13 cellular contexts compared by ENCODE assay signal in genomic region chr18:50195689-50196088, GRCh38. TPM values are rescaled to one million over a fixed set of nuclear protein-coding genes. Genes with fewer than 3 reads are reported as not detected.
A peak's percentile ranks its signal among the peaks of the same experiment; 100 is the strongest.
DNase-seq lines count a peak whose midpoint lies in the region; ATAC-seq, FAIRE-seq and TF ChIP-seq lines count a peak whose summit lies in the region.
"Had no signal": no experiment of that assay in that cellular context is flagged by ENCODE, and none has a peak within 500 bp of the region (broad histone marks: within the 10 kb centered on the region; RNA-seq: fewer than 3 reads in every experiment).

No MANE protein-coding gene starts in this region.

- no peak overlapping the region for H3K27ac Mint-ChIP-seq in activated T-helper 1 cell treated with anti-CD3 and anti-CD28 coated beads, Interleukin-12 subunit alpha, Interleukin-12 subunit beta, Interleukin-2, Interleukin-4 antibody, amounts not matched to agents 30 ng/mL and 10 ng/mL and 1 ng/mL, durations not matched to agents 14 hours and 24 hours and 36 hours
- peak overlapping the region; percentile 17 for H3K27ac Mint-ChIP-seq in memory B cell
- H3K27ac Mint-ChIP-seq: activated CD4-positive, alpha-beta memory T cell treated with anti-CD3 and anti-CD28 coated beads for 36 hours had no signal

- WGBS in HepG2 (ENCODE audit: low lambda C conversion rate): 6% methylated on average over 9 of the region's 10 CpGs
- 26% methylated on average over 9 of the region's 10 CpGs for WGBS in right lobe of liver (ENCODE audit: insufficient coverage, low coverage, low lambda C conversion rate, missing lambda C conversion rate)
- WGBS in upper lobe of left lung, 2 donors: 31 to 32% methylated on average over 10 of the region's 10 CpGs
- 43% methylated on average over 10 of the region's 10 CpGs for WGBS in esophagus muscularis mucosa

- in situ Hi-C loops in HepG2 (cut with HindIII; ENCODE audit: extremely low pct_ligation_motif_present, low pct_unique_long_range_greater_than_20kb) (loop anchor here (5.0 to 10.0 kb wide), 2 partner anchors 138 to 281 kb away; no protein-coding TSS in a partner anchor), gastrocnemius medialis (cut with MboI; ENCODE audit: low sequenced_read_pairs in 4 of 4) (loop anchor here in 2 of 4 donors (10.0 to 25.0 kb wide), 2 partner anchors 181 to 183 kb away; no protein-coding TSS in a partner anchor)

- H2AFZ ChIP-seq in HepG2 (ENCODE audit: low read length): peak overlapping the region; percentile 61

- H3K4me2 ChIP-seq in HepG2 (ENCODE audit: low read depth, low read length): peak overlapping the region; percentile 96

- H3K79me2 ChIP-seq in HepG2 (ENCODE audit: insufficient read depth, low read length): peaks cover 3% of the 10 kb centered on the region

- H4K20me1 ChIP-seq in HepG2 (ENCODE audit: insufficient read depth, low read length): no peaks in the 10 kb centered on the region

- POLR2A ChIA-PET in HepG2 (lab: Yijun Ruan, JAX): interaction anchor here (0.6 to 1.2 kb wide), 4 partner anchors 8 to 124 kb away, joined by 3 read pairs; no protein-coding TSS in a partner anchor

- peaks cover 6% of the 10 kb centered on the region for H3K4me1 Mint-ChIP-seq in activated T-helper 1 cell treated with anti-CD3 and anti-CD28 coated beads, Interleukin-12 subunit alpha, Interleukin-12 subunit beta, Interleukin-2, Interleukin-4 antibody, amounts not matched to agents 30 ng/mL and 10 ng/mL and 1 ng/mL, durations not matched to agents 14 hours and 24 hours and 36 hours (ENCODE audit: low read depth)
- peaks cover 11% of the 10 kb centered on the region for H3K4me1 Mint-ChIP-seq in memory B cell

- TF ChIP-seq RAD21 in HepG2 (CRISPR knock-in tag; IDR thresholded peaks at IDR 0.05): no peak

- no peak for TF ChIP-seq EP300 in HepG2 (IDR thresholded peaks at IDR 0.05; ENCODE audit: low read depth in 2 of 2, low read length in 2 of 2)
- no peak for TF ChIP-seq EP300 in HepG2 (CRISPR knock-in tag; IDR thresholded peaks at IDR 0.05; ENCODE audit: borderline replicate concordance)
- no peak for TF ChIP-seq EP300 in upper lobe of left lung (IDR thresholded peaks at IDR 0.05)
- no peak for TF ChIP-seq EP300 in esophagus muscularis mucosa (IDR thresholded peaks at IDR 0.05)

- peaks cover 34% of the 10 kb centered on the region for H3K4me1 ChIP-seq in HepG2 (ENCODE audit: insufficient read depth, low read length)
- H3K4me1 ChIP-seq in right lobe of liver: peaks cover 0 to 11% (median 0%) of the 10 kb centered on the region in 4 donors
- peaks cover 6 to 26% (median 7%) of the 10 kb centered on the region in 4 donors for H3K4me1 ChIP-seq in upper lobe of left lung
- peaks cover 0 to 6% of the 10 kb centered on the region in 2 donors for H3K4me1 ChIP-seq in gastrocnemius medialis
- H3K4me1 ChIP-seq in esophagus muscularis mucosa: peaks cover 15 to 30% (median 25%) of the 10 kb centered on the region in 4 donors

- H3K9ac ChIP-seq in HepG2 (ENCODE audit: insufficient read depth, low read depth, low read length): no peak overlapping the region

- no peak for FAIRE-seq in HepG2 (lab: Jason Lieb, UNC)
- FAIRE-seq: endothelial cell of umbilical vein had no signal

- peak overlapping the region; percentile 54 to 90 (median 83); a peak in 5 of 6 replicates for H3K4me3 ChIP-seq in HepG2 (replicated peaks in 1 of 3; ENCODE audit: insufficient read depth in 1 of 3, low read depth in 2 of 3, low read length in 3 of 3)
- H3K4me3 ChIP-seq in right lobe of liver: no peak overlapping the region
- H3K4me3 ChIP-seq in upper lobe of left lung: peak overlapping the region in 3 of 4 donors; percentile 55 to 68 (median 63)
- no peak overlapping the region for H3K4me3 ChIP-seq in gastrocnemius medialis
- no peak overlapping the region for H3K4me3 ChIP-seq in esophagus muscularis mucosa
- H3K4me3 ChIP-seq: SK-N-MC had no signal

- no peaks in the 10 kb centered on the region for H3K9me3 Mint-ChIP-seq in activated T-helper 1 cell treated with anti-CD3 and anti-CD28 coated beads, Interleukin-12 subunit alpha, Interleukin-12 subunit beta, Interleukin-2, Interleukin-4 antibody, amounts not matched to agents 30 ng/mL and 10 ng/mL and 1 ng/mL, durations not matched to agents 14 hours and 24 hours and 36 hours
- H3K9me3 Mint-ChIP-seq in memory B cell: peaks cover 4% of the 10 kb centered on the region

- no peak overlapping the region for H3K27ac ChIP-seq in HepG2 (ENCODE audit: extremely low read length, insufficient read depth, low read length)
- H3K27ac ChIP-seq in right lobe of liver: no peak overlapping the region
- H3K27ac ChIP-seq in upper lobe of left lung: peak overlapping the region in 1 of 4 donors; percentile 40
- no peak overlapping the region for H3K27ac ChIP-seq in gastrocnemius medialis
- no peak overlapping the region for H3K27ac ChIP-seq in esophagus muscularis mucosa (replicated peaks in 1 of 4)
- H3K27ac ChIP-seq: BLaER1 treated with 17β-estradiol and CSF1 and Interleukin-3, amounts not matched to agents 10 nM and 100 nM; SK-N-MC had no signal

- peak overlapping the region; percentile 41 for H3K4me3 Mint-ChIP-seq in activated T-helper 1 cell treated with anti-CD3 and anti-CD28 coated beads, Interleukin-12 subunit alpha, Interleukin-12 subunit beta, Interleukin-2, Interleukin-4 antibody, amounts not matched to agents 30 ng/mL and 10 ng/mL and 1 ng/mL, durations not matched to agents 14 hours and 24 hours and 36 hours
- peak overlapping the region; percentile 82 for H3K4me3 Mint-ChIP-seq in memory B cell
- H3K4me3 Mint-ChIP-seq: activated CD4-positive, alpha-beta memory T cell treated with anti-CD3 and anti-CD28 coated beads for 36 hours had no signal

- H3K9me3 ChIP-seq in HepG2 (ENCODE audit: low read length) (no peaks in the 10 kb centered on the region), right lobe of liver (no peaks in the 10 kb centered on the region), upper lobe of left lung (no peaks in the 10 kb centered on the region), gastrocnemius medialis (no peaks in the 10 kb centered on the region), esophagus muscularis mucosa (peaks cover 0 to 2% (median 0%) of the 10 kb centered on the region in 4 donors)

- intact Hi-C loops in HepG2 (cut with micrococcal nuclease; ENCODE audit: unreplicated experiment): loop anchor here (1.0 kb wide), 2 partner anchors 105 to 138 kb away; no protein-coding TSS in a partner anchor
- intact Hi-C loops in right lobe of liver (cut with DNase I): no loop called here
- intact Hi-C loops in activated T-helper 1 cell treated with anti-CD3 and anti-CD28 coated beads, Interleukin-12 subunit alpha, Interleukin-12 subunit beta, Interleukin-2, Interleukin-4 antibody, amounts not matched to agents 30 ng/mL and 10 ng/mL and 1 ng/mL, durations not matched to agents 14 hours and 24 hours and 36 hours (cut with micrococcal nuclease): loop anchor here (1.0 to 10.0 kb wide), 2 partner anchors 185 to 631 kb away; partner anchors contain the start of gene LIPG
- intact Hi-C loops in gastrocnemius medialis (cut with DNase I; ENCODE audit: low total_unique reads): loop anchor here (1.0 kb wide), 2 partner anchors 186 to 250 kb away; no protein-coding TSS in a partner anchor
- intact Hi-C loops in esophagus muscularis mucosa (cut with DNase I): no loop called here

- DNase-seq in HepG2 (ENCODE audit: low spot score): no peak
- no peak for DNase-seq in right lobe of liver
- DNase-seq in activated T-helper 1 cell treated with anti-CD3 and anti-CD28 coated beads, Interleukin-12 subunit alpha, Interleukin-12 subunit beta, Interleukin-2, Interleukin-4 antibody, amounts not matched to agents 30 ng/mL and 10 ng/mL and 1 ng/mL, durations not matched to agents 14 hours and 24 hours and 36 hours (ENCODE audit: low spot score): no peak
- no peak for DNase-seq in memory B cell (ENCODE audit: low spot score in 2 of 2)
- peak in 1 of 2 donors; percentile 28 for DNase-seq in upper lobe of left lung
- DNase-seq in epidermal melanocyte (ENCODE audit: insufficient read length, low spot score): no peak
- no peak for DNase-seq in gastrocnemius medialis
- DNase-seq in esophagus muscularis mucosa (ENCODE audit: extremely low spot score): no peak
- DNase-seq: GOT3 had no signal

- H3K36me3 ChIP-seq in HepG2 (replicated peaks in 1 of 2; ENCODE audit: control insufficient read depth in 1 of 2, insufficient read depth in 2 of 2, low read length in 2 of 2) (no peaks in the 10 kb centered on the region), right lobe of liver (no peaks in the 10 kb centered on the region), upper lobe of left lung (no peaks in the 10 kb centered on the region), gastrocnemius medialis (no peaks in the 10 kb centered on the region), esophagus muscularis mucosa (no peaks in the 10 kb centered on the region)
- H3K36me3 ChIP-seq: BLaER1 treated with 17β-estradiol and CSF1 and Interleukin-3, amounts not matched to agents 10 nM and 100 nM had no signal

- no TSS peak for BruUV-seq in HepG2 (replicated peaks; lab: Mats Ljungman, UMichigan)

- H3K36me3 Mint-ChIP-seq in activated T-helper 1 cell treated with anti-CD3 and anti-CD28 coated beads, Interleukin-12 subunit alpha, Interleukin-12 subunit beta, Interleukin-2, Interleukin-4 antibody, amounts not matched to agents 30 ng/mL and 10 ng/mL and 1 ng/mL, durations not matched to agents 14 hours and 24 hours and 36 hours (ENCODE audit: low read depth): no peaks in the 10 kb centered on the region
- H3K36me3 Mint-ChIP-seq in memory B cell: peaks cover 4% of the 10 kb centered on the region
- H3K36me3 Mint-ChIP-seq: activated CD4-positive, alpha-beta memory T cell treated with anti-CD3 and anti-CD28 coated beads for 36 hours had no signal

- ATAC-seq in HepG2 (no peak), right lobe of liver (no peak), memory B cell (ENCODE audit: low read depth) (no peak), upper lobe of left lung (ENCODE audit: low FRiP score in 2 of 2) (no peak), gastrocnemius medialis (no peak)

- TF ChIP-seq POLR2A in HepG2 (IDR thresholded peaks at IDR 0.05; ENCODE audit: insufficient read depth in 1 of 2, low read depth in 2 of 2, low read length in 2 of 2) (no peak), right lobe of liver (IDR thresholded peaks at IDR 0.05) (no peak), upper lobe of left lung (IDR thresholded peaks at IDR 0.05) (no peak), gastrocnemius medialis (IDR thresholded peaks at IDR 0.05) (no peak), esophagus muscularis mucosa (IDR thresholded peaks at IDR 0.05; ENCODE audit: low read depth) (no peak)

- TF ChIP-seq CTCF in HepG2 (CRISPR knock-in tag; IDR thresholded peaks at IDR 0.05) (no peak), right lobe of liver (IDR thresholded peaks at IDR 0.05) (no peak), upper lobe of left lung (IDR thresholded peaks at IDR 0.05) (no peak), gastrocnemius medialis (IDR thresholded peaks at IDR 0.05 in 4 of 5, conservative IDR thresholded peaks at IDR 0.05 in 1 of 5) (no peak), esophagus muscularis mucosa (IDR thresholded peaks at IDR 0.05) (no peak)

- H3K27me3 Mint-ChIP-seq in activated T-helper 1 cell treated with anti-CD3 and anti-CD28 coated beads, Interleukin-12 subunit alpha, Interleukin-12 subunit beta, Interleukin-2, Interleukin-4 antibody, amounts not matched to agents 30 ng/mL and 10 ng/mL and 1 ng/mL, durations not matched to agents 14 hours and 24 hours and 36 hours (ENCODE audit: insufficient read depth): peaks cover 58% of the 10 kb centered on the region
- peaks cover 31% of the 10 kb centered on the region for H3K27me3 Mint-ChIP-seq in memory B cell

- CTCF ChIA-PET in HepG2 (lab: Yijun Ruan, JAX; ENCODE audit: low intra/inter-chr PET ratio, low total read pairs): interaction anchor here (0.6 to 2.4 kb wide), 3 partner anchors 138 to 208 kb away, joined by 3 to 15 read pairs (median 10); no protein-coding TSS in a partner anchor

- peaks cover 0 to 20% of the 10 kb centered on the region in 2 experiments; a peak in 4 of 5 replicates for H3K27me3 ChIP-seq in HepG2 (ENCODE audit: control insufficient read depth in 1 of 2, insufficient read depth in 2 of 2, low read length in 2 of 2)
- no peaks in the 10 kb centered on the region for H3K27me3 ChIP-seq in right lobe of liver
- H3K27me3 ChIP-seq in upper lobe of left lung: peaks cover 0 to 22% (median 15%) of the 10 kb centered on the region in 4 donors
- peaks cover 53 to 63% (median 62%) of the 10 kb centered on the region in 3 donors for H3K27me3 ChIP-seq in gastrocnemius medialis
- peaks cover 7 to 80% (median 34%) of the 10 kb centered on the region in 4 donors for H3K27me3 ChIP-seq in esophagus muscularis mucosa

RNA-seq across cellular contexts. Expression of gene MYO5B, which starts 0.7 kb away (rescaled TPM):
- total RNA-seq in HepG2 (2016; rRNA removed; fragmentation: Illumina TruSeq; extraction: Trizol) (24.0 and 34.9 TPM in 2 replicates), right lobe of liver (10 to 100 TPM; 13.4 to 25.1 (median 16.6) TPM), upper lobe of left lung (10 to 100 TPM; 25.4 to 95.2 (median 49.6) TPM), gastrocnemius medialis (under 1 TPM; 0.05 to 0.60 (median 0.35) TPM), esophagus muscularis mucosa (10 to 100 TPM in 1 of 4 donors, 1 to 10 TPM in 3; 2.0 to 13.9 (median 5.3) TPM)
- total RNA-seq in HepG2 (2016; cell fraction: cytosol; rRNA removed; fragmentation: Illumina TruSeq; extraction: Trizol; ENCODE audit: low read depth): 3.5 TPM in 2 replicates
- 22.2 and 31.0 TPM in 2 replicates for total RNA-seq in HepG2 (2016; cell fraction: insoluble cytoplasmic fraction; rRNA removed; fragmentation: Illumina TruSeq; extraction: Trizol)
- total RNA-seq in HepG2 (2016; cell fraction: membrane; rRNA removed; fragmentation: Illumina TruSeq; extraction: Trizol): 9.8 and 11.9 TPM in 2 replicates
- total RNA-seq in HepG2 (2016; cell fraction: nucleus; rRNA removed; fragmentation: Illumina TruSeq; extraction: Trizol): 18.1 and 21.7 TPM in 2 replicates
- 12.4 and 13.1 TPM in 2 replicates for polyA plus RNA-seq in HepG2 (2011; rRNA removed)
- polyA plus RNA-seq in HepG2 (2011; cell fraction: cytosol; rRNA removed): 10.8 and 12.5 TPM in 2 replicates
- polyA plus RNA-seq in HepG2 (2011; cell fraction: nucleus; rRNA removed): 12.7 and 15.2 TPM in 2 replicates
- polyA plus RNA-seq in HepG2 (2012): 9.7 and 12.2 TPM in 2 replicates
- polyA plus RNA-seq in HepG2 (2016; cell fraction: cytosol; fragmentation: Illumina TruSeq; extraction: Trizol; ENCODE audit: low read depth): 1.7 and 2.1 TPM in 2 replicates
- polyA plus RNA-seq in HepG2 (2016; cell fraction: insoluble cytoplasmic fraction; fragmentation: Illumina TruSeq; extraction: Trizol; ENCODE audit: low read depth): 35.5 and 36.8 TPM in 2 replicates
- polyA plus RNA-seq in HepG2 (2016; cell fraction: membrane; fragmentation: Illumina TruSeq; extraction: Trizol; ENCODE audit: low read depth): 6.1 and 8.8 TPM in 2 replicates
- 21.2 and 23.3 TPM in 2 replicates for polyA plus RNA-seq in HepG2 (2016; cell fraction: nucleus; fragmentation: Illumina TruSeq; extraction: Trizol; ENCODE audit: insufficient read depth, low read depth)
- polyA minus RNA-seq in HepG2 (2011; rRNA and poly(A)+ RNA removed; ENCODE audit: low replicate concordance): 24.8 and 28.9 TPM in 2 replicates
- polyA minus RNA-seq in HepG2 (2011; cell fraction: cytosol; rRNA and poly(A)+ RNA removed): 14.2 and 20.7 TPM in 2 replicates
- 9.4 and 16.2 TPM in 2 replicates for polyA minus RNA-seq in HepG2 (2011; cell fraction: nucleus; rRNA and poly(A)+ RNA removed)
- total RNA-seq in activated T-helper 1 cell treated with anti-CD3 and anti-CD28 coated beads, Interleukin-12 subunit alpha, Interleukin-12 subunit beta, Interleukin-2, Interleukin-4 antibody, amounts not matched to agents 30 ng/mL and 10 ng/mL and 1 ng/mL, durations not matched to agents 14 hours and 24 hours and 36 hours: 0.12 TPM in 1 of 2 replicates, not detected in the other

Comparison
In these comparisons a context has a peak if more than half of its experiments do, and no peak if none do; other contexts are left out.
1. H3K4me3 ChIP-seq: peak in HepG2 (3 of 3) and upper lobe of left lung (3 of 4); none in right lobe of liver (0 of 3), gastrocnemius medialis (0 of 4) and esophagus muscularis mucosa (0 of 4).
2. intact Hi-C loops: an anchor here in HepG2 (1.0 kb wide), activated T-helper 1 cell treated with anti-CD3 and anti-CD28 coated beads, Interleukin-12 subunit alpha, Interleukin-12 subunit beta, Interleukin-2, Interleukin-4 antibody, amounts not matched to agents 30 ng/mL and 10 ng/mL and 1 ng/mL, durations not matched to agents 14 hours and 24 hours and 36 hours (1.0 to 10.0 kb wide) and gastrocnemius medialis (1.0 kb wide); none called in right lobe of liver and esophagus muscularis mucosa.